Comparison of ENCODE assay signal across 1 cellular context in the genomic region with DNA sequence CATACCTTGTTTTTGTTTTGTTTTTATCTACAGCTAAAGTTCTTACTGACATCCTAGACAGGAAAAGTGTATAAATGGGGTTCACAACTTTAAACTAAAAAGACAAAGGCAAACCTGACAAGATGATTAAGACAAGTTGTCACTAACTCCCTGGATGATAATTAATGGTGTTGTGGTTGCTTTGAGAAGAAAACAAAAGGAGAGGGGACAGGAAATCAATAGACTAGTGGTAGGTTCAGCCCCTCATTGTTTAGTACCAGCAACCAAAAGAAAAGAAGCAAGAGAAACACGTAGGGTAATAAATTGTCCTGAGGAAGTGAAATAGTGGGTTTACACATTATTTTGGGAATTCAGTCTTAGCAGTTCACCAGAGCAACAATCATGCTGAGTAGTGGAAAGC.
TF ChIP-seq lines count a peak whose summit lies in the region.

No MANE protein-coding gene starts in this region.

TF ChIP-seq in H1, 55 proteins besides CTCF, POLR2A, EP300 and RAD21:
- TF ChIP-seq SP1 (IDR thresholded peaks at IDR 0.05; ENCODE audit: low read depth, low read length) (no peak), CTBP2 (IDR thresholded peaks at IDR 0.05; ENCODE audit: borderline replicate concordance, insufficient read depth, insufficient read length, low read length) (no peak), CBX8 (IDR thresholded peaks at IDR 0.05; ENCODE audit: borderline replicate concordance, low read depth, low read length) (no peak), BCL11A (IDR thresholded peaks at IDR 0.05; ENCODE audit: low read depth in 2 of 2, low read length in 2 of 2) (no peak), TBP (IDR thresholded peaks at IDR 0.05; ENCODE audit: low read depth, low read length) (no peak), ASH2L (IDR thresholded peaks at IDR 0.05; ENCODE audit: low read length) (no peak), POLR2AphosphoS5 (IDR thresholded peaks at IDR 0.05; ENCODE audit: low read depth, low read length) (no peak)
